2 cellular contexts compared by ENCODE assay signal in genomic region chr5:173496129-173496882, GRCh38.
TF ChIP-seq lines count a peak whose summit lies in the region.

No MANE protein-coding gene starts in this region.

TF ChIP-seq in IMR-90, 13 proteins besides CTCF, POLR2A, EP300 and RAD21:
- TF ChIP-seq NFE2L2 (IDR thresholded peaks at IDR 0.05; ENCODE audit: low read depth, low read length) (no peak), FOS (IDR thresholded peaks at IDR 0.05; ENCODE audit: low read depth, low read length) (no peak), SMC3 (IDR thresholded peaks at IDR 0.05; ENCODE audit: low read depth, low read length) (no peak), MXI1 (IDR thresholded peaks at IDR 0.05; ENCODE audit: borderline replicate concordance, low read depth, low read length) (no peak), RFX5 (IDR thresholded peaks at IDR 0.05; ENCODE audit: low read depth, low read length) (no peak), CEBPB (IDR thresholded peaks at IDR 0.05; ENCODE audit: low read depth, low read length) (no peak), USF2 (IDR thresholded peaks at IDR 0.05; ENCODE audit: low read depth, low read length) (no peak), MAFK (IDR thresholded peaks at IDR 0.05; ENCODE audit: low read depth, low read length) (no peak), MAZ (IDR thresholded peaks at IDR 0.05; ENCODE audit: borderline replicate concordance, low read depth, low read length) (no peak), RCOR1 (IDR thresholded peaks at IDR 0.05; ENCODE audit: insufficient replicate concordance, low read length) (no peak), ELK1 (IDR thresholded peaks at IDR 0.05; ENCODE audit: borderline replicate concordance, low read depth, low read length) (no peak)

TF ChIP-seq in HepG2, 621 proteins besides CTCF, POLR2A, EP300 and RAD21:
- TF ChIP-seq ZNF30 (CRISPR knock-in tag; IDR thresholded peaks at IDR 0.05) (no peak), ZFYVE20 (CRISPR knock-in tag; IDR thresholded peaks at IDR 0.05; ENCODE audit: borderline replicate concordance, low read depth) (no peak), AGO2 (optimal IDR thresholded peaks at IDR 0.05; ENCODE audit: low read depth, low read length) (no peak), HMGXB4 (CRISPR knock-in tag; IDR thresholded peaks at IDR 0.05; ENCODE audit: borderline replicate concordance in 1 of 2, low read depth in 1 of 2) (no peak), RARA (CRISPR knock-in tag; IDR thresholded peaks at IDR 0.05) (no peak), POGK (CRISPR knock-in tag; conservative IDR thresholded peaks at IDR 0.05) (no peak), ZSCAN31 (CRISPR knock-in tag; IDR thresholded peaks at IDR 0.05; ENCODE audit: low read depth) (no peak), SUZ12 (IDR thresholded peaks at IDR 0.05; ENCODE audit: low read depth, low read length) (no peak), IRX3 (CRISPR knock-in tag; IDR thresholded peaks at IDR 0.05; ENCODE audit: borderline replicate concordance, low read depth) (no peak), ZNF263 (CRISPR knock-in tag; IDR thresholded peaks at IDR 0.05) (no peak), MLX (CRISPR knock-in tag; IDR thresholded peaks at IDR 0.05) (no peak), GMEB2 (CRISPR knock-in tag; IDR thresholded peaks at IDR 0.05; ENCODE audit: low read depth) (no peak), GPN1 (CRISPR knock-in tag; IDR thresholded peaks at IDR 0.05; ENCODE audit: borderline replicate concordance) (no peak)
TF ChIP-seq in HepG2: peak in this region for 0.
